In the genomic region with DNA sequence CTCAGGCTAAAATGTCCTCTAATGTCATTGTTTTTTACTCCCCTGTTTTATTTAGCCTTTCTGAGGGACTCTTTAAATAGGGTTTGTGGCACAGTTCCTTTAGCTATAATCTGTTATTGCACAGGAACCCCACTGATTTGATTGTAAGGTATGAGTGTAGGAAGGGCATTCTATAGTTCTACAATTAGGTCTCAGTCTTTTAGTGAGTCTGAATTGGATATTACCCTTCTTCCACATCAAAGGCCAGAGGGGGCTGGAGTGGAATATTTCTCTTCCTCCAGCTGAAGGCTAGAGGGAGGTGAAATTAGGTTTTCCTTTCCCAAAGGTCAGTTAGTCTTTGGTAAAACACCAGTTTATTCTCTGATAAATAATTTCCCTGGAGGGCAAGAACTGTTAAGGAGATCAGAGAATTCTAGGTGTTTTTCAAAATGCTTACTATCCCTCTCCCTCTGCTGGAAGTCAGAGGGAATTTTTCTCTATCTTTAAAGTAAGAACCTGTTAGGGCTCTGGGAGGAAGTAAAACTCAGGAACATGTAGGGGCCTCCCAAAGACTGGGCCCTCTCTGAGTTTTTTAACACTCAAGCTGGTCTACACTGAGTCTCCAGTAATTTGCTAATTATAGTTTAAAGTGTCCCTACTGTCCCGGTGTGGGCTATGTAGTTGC, we compare ENCODE assay signal across 10 cellular contexts.
DNase-seq lines count a peak whose midpoint lies in the region; ATAC-seq, FAIRE-seq and TF ChIP-seq lines count a peak whose summit lies in the region.
"Had no signal": no experiment of that assay in that cellular context is flagged by ENCODE, and none has a peak within 500 bp of the region (broad histone marks: within the 10 kb centered on the region; RNA-seq: fewer than 3 reads in every experiment).

No MANE protein-coding gene starts in this region.

- no peak overlapping the region for H3K4ac ChIP-seq in IMR-90 (ENCODE audit: low read depth, low read length)

- BruUV-seq in IMR-90 (replicated peaks; lab: Mats Ljungman, UMichigan): no TSS peak
- no TSS peak for BruUV-seq in HepG2 (replicated peaks; lab: Mats Ljungman, UMichigan)

- TF ChIP-seq RAD21 in IMR-90 (IDR thresholded peaks at IDR 0.05; ENCODE audit: low read length) (peak; percentile 56), HepG2 (CRISPR knock-in tag; IDR thresholded peaks at IDR 0.05) (no peak)

- TF ChIP-seq CTCF in C4-2B (conservative IDR thresholded peaks at IDR 0.05) (peak; percentile 68), IMR-90 (conservative IDR thresholded peaks at IDR 0.05; ENCODE audit: low read depth, low read length) (peak; percentile 65), HepG2 (CRISPR knock-in tag; IDR thresholded peaks at IDR 0.05) (peak; percentile 23; the same call in 1 of the 2 replicates), spleen (IDR thresholded peaks at IDR 0.05 in 8 of 11, conservative IDR thresholded peaks at IDR 0.05 in 3 of 11) (no peak)

- no peak overlapping the region for H3K56ac ChIP-seq in IMR-90 (ENCODE audit: extremely low read depth, insufficient read depth, low read length)

- POLR2A ChIA-PET in IMR-90 (lab: Charles Lee; ENCODE audit: unreplicated experiment) (no interaction called here), HepG2 (lab: Yijun Ruan, JAX) (no interaction called here)

- peaks cover 2% of the 10 kb centered on the region for H3K9me3 Mint-ChIP-seq in stimulated activated effector memory CD8-positive, alpha-beta T cell treated with anti-CD3 and anti-CD28 coated beads, Interleukin-12 subunit alpha, Interleukin-12 subunit beta, amount 100 ng/mL, for 72 hours

- TF ChIP-seq EP300 in HepG2 (IDR thresholded peaks at IDR 0.05; ENCODE audit: low read depth in 2 of 2, low read length in 2 of 2) (no peak), HepG2 (CRISPR knock-in tag; IDR thresholded peaks at IDR 0.05; ENCODE audit: borderline replicate concordance) (no peak)

- ATAC-seq in IMR-90 (ENCODE audit: low read depth) (peak; percentile 98), HepG2 (peak; percentile 74), GM19023 (IDR thresholded peaks at IDR 0.05; ENCODE audit: unreplicated experiment) (no peak)
- ATAC-seq in stimulated activated effector memory CD8-positive, alpha-beta T cell treated with anti-CD3 and anti-CD28 coated beads, Interleukin-12 subunit alpha, Interleukin-12 subunit beta, amount 100 ng/mL, for 72 hours: no peak

- no peak overlapping the region for H4K5ac ChIP-seq in IMR-90 (ENCODE audit: low read depth, low read length)

- CTCF ChIA-PET in IMR-90 (lab: Yijun Ruan, JAX): interaction anchor here (0.6 to 1.3 kb wide), 5 partner anchors 10 to 480 kb away, joined by 3 to 4 read pairs (median 3); no protein-coding TSS in a partner anchor
- CTCF ChIA-PET in HepG2 (lab: Yijun Ruan, JAX; ENCODE audit: low intra/inter-chr PET ratio, low total read pairs): no interaction called here

- WGBS in IMR-90 (ENCODE audit: extremely low coverage in 2 of 2, insufficient read length in 1 of 2), 2 experiments: no CpG with 5 or more reads among the region's 1 CpG
- WGBS in HepG2 (ENCODE audit: low lambda C conversion rate): 0% methylated on average over 1 of the region's 1 CpG
- WGBS in spleen, 5 donors: 41 to 58% (median 48%) methylated on average over 1 of the region's 1 CpG

- in situ Hi-C loops in IMR-90 (cut with MboI; ENCODE audit: low sequenced_read_pairs): loop anchor here (25.0 kb wide), 1 partner anchor 172 kb away; the partner anchor contains the start of gene ZNHIT6
- in situ Hi-C loops in HepG2 (cut with HindIII; ENCODE audit: extremely low pct_ligation_motif_present, low pct_unique_long_range_greater_than_20kb): loop anchor here (10.0 kb wide), 2 partner anchors 280 to 580 kb away; no protein-coding TSS in a partner anchor

- no peak overlapping the region for H3K23ac ChIP-seq in IMR-90 (ENCODE audit: low read depth, low read length)

- H3K4me2 ChIP-seq in IMR-90 (ENCODE audit: low read depth, low read length) (no peak overlapping the region), HepG2 (ENCODE audit: low read depth, low read length) (no peak overlapping the region)

- H3K27ac ChIP-seq in C4-2B: no peak overlapping the region
- no peak overlapping the region for H3K27ac ChIP-seq in IMR-90 (ENCODE audit: insufficient read depth, low read length)
- H3K27ac ChIP-seq in HepG2 (ENCODE audit: extremely low read length, insufficient read depth, low read length): no peak overlapping the region
- no peak overlapping the region for H3K27ac ChIP-seq in spleen

- dilution Hi-C loops in IMR-90 (cut with HindIII; ENCODE audit: low sequenced_read_pairs, unreplicated experiment): no loop called here

- no peak overlapping the region for H3K27ac Mint-ChIP-seq in stimulated activated effector memory CD8-positive, alpha-beta T cell treated with anti-CD3 and anti-CD28 coated beads, Interleukin-12 subunit alpha, Interleukin-12 subunit beta, amount 100 ng/mL, for 72 hours
- H3K27ac Mint-ChIP-seq: activated naive CD8-positive, alpha-beta T cell had no signal

- TF ChIP-seq POLR2A in IMR-90 (IDR thresholded peaks at IDR 0.05; ENCODE audit: low read depth, low read length): no peak
- TF ChIP-seq POLR2A in HepG2 (IDR thresholded peaks at IDR 0.05; ENCODE audit: insufficient read depth in 1 of 2, low read depth in 2 of 2, low read length in 2 of 2): no peak
- no peak for TF ChIP-seq POLR2A in spleen (IDR thresholded peaks at IDR 0.05)

- FAIRE-seq in HepG2 (lab: Jason Lieb, UNC): no peak

- no peak overlapping the region for H3K4me3 Mint-ChIP-seq in stimulated activated effector memory CD8-positive, alpha-beta T cell treated with anti-CD3 and anti-CD28 coated beads, Interleukin-12 subunit alpha, Interleukin-12 subunit beta, amount 100 ng/mL, for 72 hours
- H3K4me3 Mint-ChIP-seq: activated naive CD8-positive, alpha-beta T cell had no signal

- no peaks in the 10 kb centered on the region for H3K9me1 ChIP-seq in IMR-90 (ENCODE audit: insufficient read depth, low read length)

- no peak overlapping the region for H3K18ac ChIP-seq in IMR-90 (ENCODE audit: low read depth, low read length)

- H3K79me2 ChIP-seq in HepG2 (ENCODE audit: insufficient read depth, low read length): no peaks in the 10 kb centered on the region

- H4K20me1 ChIP-seq in IMR-90 (ENCODE audit: insufficient read depth, low read length) (no peaks in the 10 kb centered on the region), HepG2 (ENCODE audit: insufficient read depth, low read length) (no peaks in the 10 kb centered on the region)

- H3K4me3 ChIP-seq in IMR-90 (ENCODE audit: insufficient read depth, low read depth, low read length) (no peak overlapping the region), HepG2 (replicated peaks in 1 of 3; ENCODE audit: insufficient read depth in 1 of 3, low read depth in 2 of 3, low read length in 3 of 3) (no peak overlapping the region), spleen (no peak overlapping the region)

- intact Hi-C loops in IMR-90 (cut with micrococcal nuclease): loop anchor here (1.0 to 10.0 kb wide), 4 partner anchors 176 to 576 kb away; partner anchors contain the start of gene ZNHIT6
- intact Hi-C loops in HepG2 (cut with micrococcal nuclease; ENCODE audit: unreplicated experiment): loop anchor here (5.0 to 10.0 kb wide), 2 partner anchors 272 to 580 kb away; no protein-coding TSS in a partner anchor
- intact Hi-C loops in spleen (cut with DNase I; ENCODE audit: low total_unique reads): no loop called here

- no peak overlapping the region for H4K8ac ChIP-seq in IMR-90 (ENCODE audit: low read depth in 2 of 2, low read length in 2 of 2)

- H4K91ac ChIP-seq in IMR-90 (ENCODE audit: insufficient read depth, low read depth, low read length): no peak overlapping the region; the same call in 1 of the 2 replicates

- H3K27me3 ChIP-seq in IMR-90 (ENCODE audit: control insufficient read depth, insufficient read depth, low read length) (no peaks in the 10 kb centered on the region), HepG2 (ENCODE audit: control insufficient read depth in 1 of 2, insufficient read depth in 2 of 2, low read length in 2 of 2) (no peaks in the 10 kb centered on the region; a peak in 1 of 5 replicates), spleen (replicated peaks in 1 of 7) (no peaks in the 10 kb centered on the region)

- H3K79me1 ChIP-seq in IMR-90 (ENCODE audit: low read depth in 1 of 2, low read length in 2 of 2): no peaks in the 10 kb centered on the region

- H2BK120ac ChIP-seq in IMR-90 (ENCODE audit: low read depth, low read length): peak overlapping the region; percentile 5; the same call in 1 of the 2 replicates

- H3K9me3 ChIP-seq in IMR-90 (ENCODE audit: control insufficient read depth, insufficient read depth, low read length) (no peaks in the 10 kb centered on the region), HepG2 (ENCODE audit: low read length) (no peaks in the 10 kb centered on the region), spleen (no peaks in the 10 kb centered on the region)

- no peak overlapping the region for H2BK20ac ChIP-seq in IMR-90 (ENCODE audit: low read depth, low read length)

- H3K4me1 Mint-ChIP-seq in stimulated activated effector memory CD8-positive, alpha-beta T cell treated with anti-CD3 and anti-CD28 coated beads, Interleukin-12 subunit alpha, Interleukin-12 subunit beta, amount 100 ng/mL, for 72 hours: no peaks in the 10 kb centered on the region

- H2BK15ac ChIP-seq in IMR-90 (ENCODE audit: low read depth, low read length): 0 out of 3 replicates have a peak overlapping the region, but pooled peaks have one; percentile 11

- H2AK5ac ChIP-seq in IMR-90 (ENCODE audit: low read depth, low read length): no peak overlapping the region

- peak; percentile 48 for DNase-seq in IMR-90
- peak; percentile 56 for DNase-seq in astrocyte of the hippocampus (ENCODE audit: low read depth, low spot score)
- DNase-seq in HepG2 (ENCODE audit: low spot score): peak; percentile 14
- DNase-seq in spleen: no peak
- no peak for DNase-seq in T-helper 2 cell
- no peak for DNase-seq in stimulated activated effector memory CD8-positive, alpha-beta T cell treated with anti-CD3 and anti-CD28 coated beads, Interleukin-12 subunit alpha, Interleukin-12 subunit beta, amount 100 ng/mL, for 72 hours (ENCODE audit: low spot score in 2 of 2)
- DNase-seq: NCI-H1930 had no signal

- H3K14ac ChIP-seq in IMR-90 (replicated peaks; ENCODE audit: low read depth, low read length): no peak overlapping the region

- H2AK9ac ChIP-seq in IMR-90 (replicated peaks; ENCODE audit: low read depth, low read length, poor library complexity): no peak overlapping the region

- H3K4me1 ChIP-seq in IMR-90 (ENCODE audit: control insufficient read depth, insufficient read depth, low read length): no peaks in the 10 kb centered on the region
- H3K4me1 ChIP-seq in HepG2 (ENCODE audit: insufficient read depth, low read length): no peaks in the 10 kb centered on the region
- no peaks in the 10 kb centered on the region for H3K4me1 ChIP-seq in spleen

- no peak overlapping the region for H3K9ac ChIP-seq in IMR-90 (ENCODE audit: low read depth, low read length)
- H3K9ac ChIP-seq in HepG2 (ENCODE audit: insufficient read depth, low read depth, low read length): no peak overlapping the region

- no peaks in the 10 kb centered on the region for H3K36me3 Mint-ChIP-seq in stimulated activated effector memory CD8-positive, alpha-beta T cell treated with anti-CD3 and anti-CD28 coated beads, Interleukin-12 subunit alpha, Interleukin-12 subunit beta, amount 100 ng/mL, for 72 hours
- H3K36me3 Mint-ChIP-seq: activated naive CD8-positive, alpha-beta T cell had no signal

- no peak overlapping the region for H2AFZ ChIP-seq in IMR-90 (replicated peaks; ENCODE audit: low read length, poor library complexity)
- H2AFZ ChIP-seq in HepG2 (ENCODE audit: low read length): no peak overlapping the region

- H2BK5ac ChIP-seq in IMR-90 (ENCODE audit: low read depth, low read length, poor library complexity, severe bottlenecking): no peak overlapping the region

- H3K36me3 ChIP-seq in IMR-90 (ENCODE audit: control insufficient read depth, insufficient read depth, low read length) (no peaks in the 10 kb centered on the region), HepG2 (replicated peaks in 1 of 2; ENCODE audit: control insufficient read depth in 1 of 2, insufficient read depth in 2 of 2, low read length in 2 of 2) (no peaks in the 10 kb centered on the region), spleen (no peaks in the 10 kb centered on the region)

Comparison
In these comparisons a context has a peak if more than half of its experiments do, and no peak if none do; other contexts are left out.
1. CTCF ChIP-seq: peak in C4-2B (single experiment), IMR-90 (single experiment) and HepG2 (single experiment); none in spleen (0 of 11).
2. ATAC-seq: peak in IMR-90 (single experiment) and HepG2 (single experiment); none in GM19023 (single experiment) and stimulated activated effector memory CD8-positive, alpha-beta T cell treated with anti-CD3 and anti-CD28 coated beads, Interleukin-12 subunit alpha, Interleukin-12 subunit beta, amount 100 ng/mL, for 72 hours (single experiment).
3. DNase-seq: peak in IMR-90 (single experiment), astrocyte of the hippocampus (single experiment) and HepG2 (single experiment); none in spleen (single experiment), T-helper 2 cell (0 of 5) and stimulated activated effector memory CD8-positive, alpha-beta T cell treated with anti-CD3 and anti-CD28 coated beads, Interleukin-12 subunit alpha, Interleukin-12 subunit beta, amount 100 ng/mL, for 72 hours (0 of 2).